Comparison of ENCODE assay signal across 15 cellular contexts in genomic region chr9:19648672-19649071, GRCh38.
"Had no signal": no experiment of that assay in that cellular context is flagged by ENCODE, and none has a peak within 500 bp of the region (broad histone marks: within the 10 kb centered on the region; RNA-seq: fewer than 3 reads in every experiment).

No MANE protein-coding gene starts in this region.

- H3K27ac ChIP-seq: lower lobe of right lung, neural progenitor cell, ovary, right atrium auricular region, stomach had no signal

- H3K4me1 ChIP-seq: heart left ventricle, lower lobe of right lung, neural progenitor cell, right atrium auricular region, stomach had no signal

- H3K4me2 ChIP-seq: neural progenitor cell had no signal

- H3K9me3 ChIP-seq: heart left ventricle, lower lobe of right lung, ovary, right atrium auricular region, stomach had no signal

- H2AFZ ChIP-seq: neural progenitor cell had no signal

- H3K9ac ChIP-seq: neural progenitor cell had no signal

- H3K27me3 ChIP-seq: heart left ventricle, neural progenitor cell, ovary, right atrium auricular region, stomach had no signal

- H3K36me3 ChIP-seq: heart left ventricle, lower lobe of right lung, neural progenitor cell, ovary, right atrium auricular region, stomach had no signal

- H3K4me3 ChIP-seq: heart left ventricle, lower lobe of right lung, neural progenitor cell, ovary, right atrium auricular region, stomach had no signal

- ATAC-seq: left lobe of liver; lower lobe of right lung; natural killer cell treated with Interleukin-12 subunit alpha and Interleukin-12 subunit beta and Interleukin-15 and Interleukin-18, amount 100 ng/mL, for 72 hours had no signal

- DNase-seq: effector CD4-positive, alpha-beta T cell; endodermal cell; islet precursor cell; lower lobe of right lung; ovary; small intestine; stimulated activated CD4-positive, alpha-beta T cell treated with anti-CD3 and anti-CD28 coated beads, Interleukin-12 subunit alpha, Interleukin-12 subunit beta, amount 100 ng/mL, for 4 hours; stimulated activated naive CD4-positive, alpha-beta T cell; stomach; trophoblast cell had no signal
